Comparison of ENCODE assay signal across 20 cellular contexts in the genomic region with DNA sequence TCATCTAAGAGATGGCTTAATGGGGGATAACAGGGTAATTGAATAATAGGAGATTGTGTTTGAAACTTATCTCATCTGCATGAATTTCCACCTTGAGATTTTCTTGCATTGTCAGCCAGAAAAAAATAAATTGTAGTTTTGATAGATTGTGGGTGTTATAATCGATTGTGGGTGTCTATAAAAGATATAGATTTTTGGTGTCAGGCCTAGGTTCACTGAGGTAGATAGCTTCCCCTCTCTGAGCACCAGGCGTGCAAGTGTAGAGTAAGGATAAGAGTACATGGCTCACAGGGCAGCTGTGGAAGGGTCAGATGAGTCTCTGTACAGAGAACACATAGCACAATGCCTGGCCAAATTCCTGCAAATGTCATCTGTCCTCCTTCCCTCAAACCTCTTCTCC.
DNase-seq lines count a peak whose midpoint lies in the region; ATAC-seq and TF ChIP-seq lines count a peak whose summit lies in the region.
"Had no signal": no experiment of that assay in that cellular context is flagged by ENCODE, and none has a peak within 500 bp of the region (broad histone marks: within the 10 kb centered on the region; RNA-seq: fewer than 3 reads in every experiment).

No MANE protein-coding gene starts in this region.

- ATAC-seq in activated CD8-positive, alpha-beta memory T cell treated with anti-CD3 and anti-CD28 coated beads, Interleukin-2, amount 10 ng/mL, durations not matched to agents 7 days and 5 days = no peak
- no peak for ATAC-seq in HG02852 (IDR thresholded peaks at IDR 0.05; ENCODE audit: unreplicated experiment)
- no peak for ATAC-seq in GM23338
- ATAC-seq: gastrocnemius medialis, WTC11 had no signal

- peak; percentile 27 for DNase-seq in activated CD8-positive, alpha-beta memory T cell treated with anti-CD3 and anti-CD28 coated beads, Interleukin-2, amount 10 ng/mL, durations not matched to agents 7 days and 5 days
- DNase-seq in activated CD8-positive, alpha-beta memory T cell treated with anti-CD3 and anti-CD28 coated beads, Interleukin-2, amount 50 U/mL, for 48 hours = no peak
- DNase-seq in caudate nucleus (lab: John Stamatoyannopoulos, UW) = peak in 1 of 61 donors; percentile 24
- no peak for DNase-seq in stimulated activated CD8-positive, alpha-beta memory T cell treated with anti-CD3 and anti-CD28 coated beads, Interleukin-4, amount 100 ng/mL, for 48 hours
- DNase-seq in GM23338 (ENCODE audit: low spot score) = no peak
- DNase-seq: activated CD8-positive, alpha-beta memory T cell treated with anti-CD3 and anti-CD28 coated beads, Interleukin-2, amount 50 U/mL, for 4 hours; brain microvascular endothelial cell; EL; gastrocnemius medialis; left cardiac atrium; NCI-H187 treated with DMSO at 0.1 percent for 48 hours; NCI-H446 treated with DMSO at 0.1 percent for 48 hours; nucleus accumbens; stomach; upper lobe of right lung had no signal

- no peaks in the 10 kb centered on the region for H3K27me3 ChIP-seq in OCI-LY3 (ENCODE audit: low read depth, low read length)
- H3K27me3 ChIP-seq in GM23338 (ENCODE audit: insufficient read depth) = no peaks in the 10 kb centered on the region
- H3K27me3 ChIP-seq: brain microvascular endothelial cell, gastrocnemius medialis, stomach, upper lobe of right lung had no signal

- H3K4me3 Mint-ChIP-seq in activated CD8-positive, alpha-beta memory T cell treated with anti-CD3 and anti-CD28 coated beads, Interleukin-2, amount 10 ng/mL, durations not matched to agents 7 days and 5 days = no peak overlapping the region
- no peak overlapping the region for H3K4me3 Mint-ChIP-seq in GM23338
- H3K4me3 Mint-ChIP-seq: activated naive CD4-positive, alpha-beta T cell treated with anti-CD3 and anti-CD28 coated beads, Interleukin-2, amount 50 U/mL, for 24 hours; WTC11 had no signal

- H3K9me3 ChIP-seq in OCI-LY3 (ENCODE audit: insufficient read depth, low read length) = no peaks in the 10 kb centered on the region
- H3K9me3 ChIP-seq: gastrocnemius medialis, stomach, upper lobe of right lung had no signal

- H3K79me2 ChIP-seq in OCI-LY3 (ENCODE audit: low read length) (no peaks in the 10 kb centered on the region), GM23338 (replicated peaks; ENCODE audit: insufficient read depth) (no peaks in the 10 kb centered on the region)

- CTCF ChIA-PET in activated CD8-positive, alpha-beta memory T cell treated with anti-CD3 and anti-CD28 coated beads, Interleukin-2, amount 10 ng/mL, durations not matched to agents 7 days and 5 days (lab: Charles Lee) = interaction anchor here (1.5 to 3.6 kb wide), 5 partner anchors 12 to 364 kb away, joined by 5 to 32 read pairs (median 12); no protein-coding TSS in a partner anchor

- no peak for TF ChIP-seq CTCF in OCI-LY3 (IDR thresholded peaks at IDR 0.05; ENCODE audit: low read depth, low read length)
- no peak for TF ChIP-seq CTCF in GM23338 (conservative IDR thresholded peaks at IDR 0.05; ENCODE audit: low read depth in 2 of 2)

- no peaks in the 10 kb centered on the region for H3F3A ChIP-seq in GM23338 (replicated peaks; ENCODE audit: low read depth)

- H3K9me2 ChIP-seq in GM23338 (ENCODE audit: insufficient read depth) = peaks cover 4% of the 10 kb centered on the region; the same call in 1 of the 2 replicates

- H3K4me2 ChIP-seq in OCI-LY3 (ENCODE audit: low read length) (0 out of 2 replicates have a peak overlapping the region, but pooled peaks have one; percentile 51), GM23338 (no peak overlapping the region)

- H3K9me3 Mint-ChIP-seq in activated CD8-positive, alpha-beta memory T cell treated with anti-CD3 and anti-CD28 coated beads, Interleukin-2, amount 10 ng/mL, durations not matched to agents 7 days and 5 days (ENCODE audit: low read depth) = no peaks in the 10 kb centered on the region
- no peaks in the 10 kb centered on the region for H3K9me3 Mint-ChIP-seq in GM23338
- H3K9me3 Mint-ChIP-seq: activated naive CD4-positive, alpha-beta T cell treated with anti-CD3 and anti-CD28 coated beads, Interleukin-2, amount 50 U/mL, for 24 hours; WTC11 had no signal

- peak overlapping the region; percentile 99; the same call in 1 of the 2 replicates for H3K27ac ChIP-seq in OCI-LY3 (ENCODE audit: low read length)
- peak overlapping the region; percentile 1 for H3K27ac ChIP-seq in caudate nucleus (ENCODE audit: low read depth, low read length)
- H3K27ac ChIP-seq in skin epidermis = peak overlapping the region in 11 of 21 experiments; percentile 6 to 92 (median 75)
- no peak overlapping the region for H3K27ac ChIP-seq in GM23338 (ENCODE audit: low read depth)
- H3K27ac ChIP-seq: brain microvascular endothelial cell, gastrocnemius medialis had no signal

- H3K4me1 ChIP-seq in OCI-LY3 (ENCODE audit: low read length) (peaks cover 75% of the 10 kb centered on the region), GM23338 (ENCODE audit: insufficient read depth) (no peaks in the 10 kb centered on the region)
- H3K4me1 ChIP-seq: gastrocnemius medialis had no signal

- peaks cover 16% of the 10 kb centered on the region for H3K36me3 Mint-ChIP-seq in activated CD8-positive, alpha-beta memory T cell treated with anti-CD3 and anti-CD28 coated beads, Interleukin-2, amount 10 ng/mL, durations not matched to agents 7 days and 5 days
- H3K36me3 Mint-ChIP-seq in GM23338 (ENCODE audit: low read depth) = no peaks in the 10 kb centered on the region
- H3K36me3 Mint-ChIP-seq: activated naive CD4-positive, alpha-beta T cell treated with anti-CD3 and anti-CD28 coated beads, Interleukin-2, amount 50 U/mL, for 24 hours; WTC11 had no signal

- no peaks in the 10 kb centered on the region for H4K20me1 ChIP-seq in OCI-LY3 (ENCODE audit: insufficient read depth, low read length)
- no peaks in the 10 kb centered on the region for H4K20me1 ChIP-seq in GM23338 (replicated peaks; ENCODE audit: insufficient read depth)

- H3K4me1 Mint-ChIP-seq in activated CD8-positive, alpha-beta memory T cell treated with anti-CD3 and anti-CD28 coated beads, Interleukin-2, amount 10 ng/mL, durations not matched to agents 7 days and 5 days = peaks cover 65% of the 10 kb centered on the region
- H3K4me1 Mint-ChIP-seq in GM23338 = peaks cover 4% of the 10 kb centered on the region; the same call in 2 of the 3 replicates
- H3K4me1 Mint-ChIP-seq: WTC11 had no signal

- H3K27me3 Mint-ChIP-seq in activated CD8-positive, alpha-beta memory T cell treated with anti-CD3 and anti-CD28 coated beads, Interleukin-2, amount 10 ng/mL, durations not matched to agents 7 days and 5 days = no peaks in the 10 kb centered on the region
- H3K27me3 Mint-ChIP-seq in GM23338 (ENCODE audit: insufficient read depth, low read depth, poor library complexity) = no peaks in the 10 kb centered on the region
- H3K27me3 Mint-ChIP-seq: activated naive CD4-positive, alpha-beta T cell treated with anti-CD3 and anti-CD28 coated beads, Interleukin-2, amount 50 U/mL, for 24 hours had no signal

- H3K36me3 ChIP-seq in OCI-LY3 (replicated peaks; ENCODE audit: low read depth, low read length) = no peaks in the 10 kb centered on the region
- H3K36me3 ChIP-seq in GM23338 (ENCODE audit: insufficient read depth) = no peaks in the 10 kb centered on the region
- H3K36me3 ChIP-seq: brain microvascular endothelial cell, gastrocnemius medialis, stomach, upper lobe of right lung had no signal

- H2AFZ ChIP-seq in OCI-LY3 (ENCODE audit: low read depth, low read length) (no peak overlapping the region), GM23338 (no peak overlapping the region)

- H3K27ac Mint-ChIP-seq in activated CD8-positive, alpha-beta memory T cell treated with anti-CD3 and anti-CD28 coated beads, Interleukin-2, amount 10 ng/mL, durations not matched to agents 7 days and 5 days = peak overlapping the region; percentile 92
- H3K27ac Mint-ChIP-seq in GM23338 = no peak overlapping the region
- H3K27ac Mint-ChIP-seq: activated naive CD4-positive, alpha-beta T cell treated with anti-CD3 and anti-CD28 coated beads, Interleukin-2, amount 50 U/mL, for 24 hours; WTC11 had no signal

- no peak overlapping the region for H3K9ac ChIP-seq in OCI-LY3 (ENCODE audit: low read length)

- H3K4me3 ChIP-seq in OCI-LY3 (ENCODE audit: low read length) (no peak overlapping the region), skin epidermis (no peak overlapping the region), GM23338 (no peak overlapping the region)
- H3K4me3 ChIP-seq: gastrocnemius medialis, stomach, upper lobe of right lung had no signal

TF ChIP-seq in GM23338, 12 proteins besides CTCF, POLR2A, EP300 and RAD21 (continues in another document):
- no peak for TF ChIP-seq JUNB (IDR thresholded peaks at IDR 0.05; ENCODE audit: unreplicated experiment)
